8 cellular contexts compared by ENCODE assay signal in genomic region chr16:61917865-61918826, GRCh38.
DNase-seq lines count a peak whose midpoint lies in the region; TF ChIP-seq lines count a peak whose summit lies in the region.
"Not testable (repeated sequence)": the region's sequence is repeated elsewhere in the genome, so short reads cannot be mapped to it uniquely, and the experiment has no call there.

No MANE protein-coding gene starts in this region.

- H3K9me3 Mint-ChIP-seq in nephron progenitor cell: peaks cover 26% of the 10 kb centered on the region

- DNase-seq in A172 (ENCODE audit: low spot score) (peak; percentile 25), EH (ENCODE audit: low read depth) (peak; percentile 19), NCI-H2171 treated with DMSO at 0.1 percent for 48 hours (lab: John Stamatoyannopoulos, UW) (peak; percentile 73), RWPE1 (ENCODE audit: low spot score) (peak; percentile 6), epithelial cell of esophagus (ENCODE audit: low read depth) (peak; percentile 6)
- not testable (repeated sequence) for DNase-seq in nephron progenitor cell

- H3K27me3 ChIP-seq in HUES6 (ENCODE audit: control insufficient read depth, insufficient read depth, low read length): not testable (repeated sequence)

- CTCF ChIA-PET in RWPE1 (lab: Yijun Ruan, JAX): not testable (repeated sequence)

- H3K9me3 ChIP-seq in HUES6 (ENCODE audit: control insufficient read depth, insufficient read depth, low read depth, low read length): not testable (repeated sequence)

- H3K36me3 ChIP-seq in HUES6 (ENCODE audit: control insufficient read depth, insufficient read depth, low read length): not testable (repeated sequence)

- not testable (repeated sequence) for H3K27me3 Mint-ChIP-seq in nephron progenitor cell (ENCODE audit: low read depth, poor library complexity)

- H3K4me3 ChIP-seq in HUES6 (ENCODE audit: low read depth, low read length) (peak overlapping the region; percentile 50), iPS-11a (ENCODE audit: low read depth, low read length) (peak overlapping the region; percentile 13)
- not testable (repeated sequence) for H3K4me3 ChIP-seq in epithelial cell of esophagus (ENCODE audit: low read length)

- H3K27ac ChIP-seq in HUES6 (ENCODE audit: low read depth, low read length): not testable (repeated sequence)
- H3K27ac ChIP-seq in RWPE1: peak overlapping the region; percentile 83

- peak overlapping the region; percentile 76 for H3K4me3 Mint-ChIP-seq in nephron progenitor cell

- H3K9ac ChIP-seq in HUES6 (ENCODE audit: low read length): peak overlapping the region; percentile 70

- POLR2A ChIA-PET in RWPE1 (lab: Yijun Ruan, JAX; ENCODE audit: low non-redundant PET): not testable (repeated sequence)

- H3K4me1 Mint-ChIP-seq in nephron progenitor cell: peaks cover 20% of the 10 kb centered on the region

- peaks cover 23% of the 10 kb centered on the region for H3K36me3 Mint-ChIP-seq in nephron progenitor cell (ENCODE audit: low read depth)

- not testable (repeated sequence) for H3K27ac Mint-ChIP-seq in nephron progenitor cell

- H3K4me1 ChIP-seq in HUES6 (ENCODE audit: control insufficient read depth, insufficient read depth, low read length): not testable (repeated sequence)

- TF ChIP-seq CTCF in RWPE1 (conservative IDR thresholded peaks at IDR 0.05; ENCODE audit: low read depth); epithelial cell of esophagus (IDR thresholded peaks at IDR 0.05; ENCODE audit: insufficient read depth, low read depth, low read length, missing control alignments); nephron progenitor cell (IDR thresholded peaks at IDR 0.05): not testable (repeated sequence)
